15 cellular contexts compared by ENCODE assay signal in genomic region chr15:63482874-63483323, GRCh38. TPM values are rescaled to one million over a fixed set of nuclear protein-coding genes. Genes with fewer than 3 reads are reported as not detected.
DNase-seq lines count a peak whose midpoint lies in the region; ATAC-seq and TF ChIP-seq lines count a peak whose summit lies in the region.
"Had no signal": no experiment of that assay in that cellular context is flagged by ENCODE, and none has a peak within 500 bp of the region (broad histone marks: within the 10 kb centered on the region; RNA-seq: fewer than 3 reads in every experiment).

No MANE protein-coding gene starts in this region.

- H3K4me1 Mint-ChIP-seq in activated T-cell treated with anti-CD3 and anti-CD28 coated beads, Interleukin-2, amount 50 U/mL, for 24 hours (ENCODE audit: low read depth) = peaks cover 88% of the 10 kb centered on the region
- H3K4me1 Mint-ChIP-seq in T-helper 17 cell = peaks cover 63% of the 10 kb centered on the region

- TF ChIP-seq CTCF in epithelial cell of esophagus (IDR thresholded peaks at IDR 0.05; ENCODE audit: insufficient read depth, low read depth, low read length, missing control alignments) (no peak), smooth muscle cell (IDR thresholded peaks at IDR 0.05; ENCODE audit: borderline replicate concordance, insufficient read depth, poor library complexity, severe bottlenecking) (no peak), left ventricle myocardium inferior (IDR thresholded peaks at IDR 0.05; ENCODE audit: borderline replicate concordance) (no peak)

- H3K36me3 Mint-ChIP-seq in activated T-cell treated with anti-CD3 and anti-CD28 coated beads, Interleukin-2, amount 50 U/mL, for 24 hours (ENCODE audit: low read depth) = no peaks in the 10 kb centered on the region
- H3K36me3 Mint-ChIP-seq in T-helper 17 cell (ENCODE audit: low read depth) = no peaks in the 10 kb centered on the region

- H3K27me3 ChIP-seq in smooth muscle cell (ENCODE audit: low read depth) (no peaks in the 10 kb centered on the region), left ventricle myocardium inferior (ENCODE audit: low read depth) (no peaks in the 10 kb centered on the region)
- H3K27me3 ChIP-seq: gastrocnemius medialis, suprapubic skin had no signal

- no peak for DNase-seq in activated T-cell treated with anti-CD3 and anti-CD28 coated beads, Interleukin-2, amount 50 U/mL, for 24 hours
- DNase-seq in activated T-cell treated with anti-CD3 and anti-CD28 coated beads, Interleukin-2, amount 50 U/mL, for 48 hours = no peak
- DNase-seq in T-helper 17 cell (no peak), epithelial cell of esophagus (ENCODE audit: low read depth) (peak; percentile 83), smooth muscle cell (lab: John Stamatoyannopoulos, UW; ENCODE audit: unreplicated experiment) (no peak), NCI-H226 (no peak), left ventricle myocardium inferior (no peak)
- DNase-seq: effector CD4-positive, alpha-beta T cell; gastrocnemius medialis; mucosa of descending colon; NCI-H2171 treated with DMSO at 0.1 percent for 48 hours had no signal

- intact Hi-C loops in left ventricle myocardium inferior (cut with micrococcal nuclease) = no loop called here

- H3K27me3 Mint-ChIP-seq in activated T-cell treated with anti-CD3 and anti-CD28 coated beads, Interleukin-2, amount 50 U/mL, for 24 hours = no peaks in the 10 kb centered on the region
- H3K27me3 Mint-ChIP-seq in T-helper 17 cell = no peaks in the 10 kb centered on the region

- H2AFZ ChIP-seq in smooth muscle cell (ENCODE audit: low read depth) = no peak overlapping the region

- H3K9me3 Mint-ChIP-seq in activated T-cell treated with anti-CD3 and anti-CD28 coated beads, Interleukin-2, amount 50 U/mL, for 24 hours = no peaks in the 10 kb centered on the region

- H3K4me2 ChIP-seq in smooth muscle cell = peak overlapping the region; percentile 36

- H3K27ac ChIP-seq in smooth muscle cell (ENCODE audit: low read depth) (no peak overlapping the region), left ventricle myocardium inferior (replicated peaks) (no peak overlapping the region)
- H3K27ac ChIP-seq: gastrocnemius medialis, prostate gland, suprapubic skin had no signal

- no peak overlapping the region for H3K9ac ChIP-seq in smooth muscle cell (ENCODE audit: low read depth)

- H3K36me3 ChIP-seq in smooth muscle cell (ENCODE audit: low read depth) = no peaks in the 10 kb centered on the region
- no peaks in the 10 kb centered on the region for H3K36me3 ChIP-seq in left ventricle myocardium inferior
- H3K36me3 ChIP-seq: gastrocnemius medialis, prostate gland, suprapubic skin had no signal

- H3K4me3 Mint-ChIP-seq in activated T-cell treated with anti-CD3 and anti-CD28 coated beads, Interleukin-2, amount 50 U/mL, for 24 hours = no peak overlapping the region
- H3K4me3 Mint-ChIP-seq in T-helper 17 cell = peak overlapping the region; percentile 19

- no peaks in the 10 kb centered on the region for H3K79me2 ChIP-seq in smooth muscle cell (ENCODE audit: low read depth)

- 60% methylated on average over 7 of the region's 7 CpGs for WGBS in smooth muscle cell (ENCODE audit: low lambda C conversion rate)

- H3K9me3 ChIP-seq in T-helper 17 cell (ENCODE audit: control insufficient read depth, low read length, poor library complexity, severe bottlenecking) (no peaks in the 10 kb centered on the region), smooth muscle cell (replicated peaks; ENCODE audit: low read depth) (no peaks in the 10 kb centered on the region), left ventricle myocardium inferior (replicated peaks) (no peaks in the 10 kb centered on the region)
- H3K9me3 ChIP-seq: gastrocnemius medialis, mucosa of descending colon, prostate gland, suprapubic skin had no signal

- H3K27ac Mint-ChIP-seq in activated T-cell treated with anti-CD3 and anti-CD28 coated beads, Interleukin-2, amount 50 U/mL, for 24 hours = peak overlapping the region; percentile 27
- H3K27ac Mint-ChIP-seq in T-helper 17 cell = peak overlapping the region; percentile 100

- H3K4me1 ChIP-seq in smooth muscle cell (ENCODE audit: low read depth) = peaks cover 21% of the 10 kb centered on the region
- peaks cover 4% of the 10 kb centered on the region for H3K4me1 ChIP-seq in left ventricle myocardium inferior
- H3K4me1 ChIP-seq: gastrocnemius medialis, prostate gland had no signal

- no peak overlapping the region for H3K4me3 ChIP-seq in epithelial cell of esophagus (ENCODE audit: low read length)
- no peak overlapping the region for H3K4me3 ChIP-seq in smooth muscle cell
- H3K4me3 ChIP-seq in left ventricle myocardium inferior = no peak overlapping the region
- H3K4me3 ChIP-seq: gastrocnemius medialis, mucosa of descending colon, prostate gland, suprapubic skin had no signal

- no peaks in the 10 kb centered on the region for H4K20me1 ChIP-seq in smooth muscle cell (ENCODE audit: low read depth)

- no peak for ATAC-seq in T-helper 17 cell
- ATAC-seq in HG03442 (IDR thresholded peaks at IDR 0.05; ENCODE audit: unreplicated experiment) = no peak
- ATAC-seq: gastrocnemius medialis, HCT116, mucosa of descending colon had no signal

- H3F3A ChIP-seq in smooth muscle cell (ENCODE audit: low read depth) = no peaks in the 10 kb centered on the region

RNA-seq across cellular contexts. Expression of gene USP3, which starts 21.5 kb away (rescaled TPM):
- total RNA-seq in T-helper 17 cell (100 to 1,000 TPM; 219 to 288 TPM), smooth muscle cell (25.5 and 26.2 TPM in 2 replicates), left ventricle myocardium inferior (17.2 TPM)
- 17.1 and 18.8 TPM in 2 replicates for polyA plus RNA-seq in smooth muscle cell
